Comparison of ENCODE assay signal across 8 cellular contexts in genomic region chr22:45309422-45310227, GRCh38. TPM values are rescaled to one million over a fixed set of nuclear protein-coding genes. Genes with fewer than 3 reads are reported as not detected.
DNase-seq lines count a peak whose midpoint lies in the region; ATAC-seq and TF ChIP-seq lines count a peak whose summit lies in the region.

FAM118A (plus strand) TSS chr22:45309934; CDS start chr22:45322380, 12,446 bp downstream.

- no peaks in the 10 kb centered on the region for H3K9me3 Mint-ChIP-seq in CD4-positive, alpha-beta memory T cell
- H3K9me3 Mint-ChIP-seq in activated CD8-positive, alpha-beta T cell treated with anti-CD3 and anti-CD28 coated beads, Interleukin-2, amount 10 ng/mL, durations not matched to agents 7 days and 5 days (ENCODE audit: insufficient read depth), result no peaks in the 10 kb centered on the region

- H3K4me3 ChIP-seq in CD4-positive, alpha-beta memory T cell (ENCODE audit: low read length in 2 of 2), result peak within 1 kb of the TSS; percentile 76 to 80
- H3K4me3 ChIP-seq in lower lobe of right lung, result peak within 1 kb of the TSS; percentile 94

- H3K9me3 ChIP-seq in CD4-positive, alpha-beta memory T cell (ENCODE audit: control insufficient read depth in 1 of 2, low read length in 2 of 2), result no peaks in the 10 kb centered on the region
- no peaks in the 10 kb centered on the region for H3K9me3 ChIP-seq in lower lobe of right lung

- ATAC-seq in GM19452 (IDR thresholded peaks at IDR 0.05; ENCODE audit: unreplicated experiment) (peak; percentile 74), lower lobe of right lung (peak; percentile 98 to 99)
- ATAC-seq in activated CD8-positive, alpha-beta T cell treated with anti-CD3 and anti-CD28 coated beads, Interleukin-2, amount 10 ng/mL, durations not matched to agents 7 days and 5 days, result peak; percentile 86

- peak within 1 kb of the TSS; percentile 94 to 97 (median 95) for H3K27ac Mint-ChIP-seq in CD4-positive, alpha-beta memory T cell
- peak within 1 kb of the TSS; percentile 94 for H3K27ac Mint-ChIP-seq in activated CD8-positive, alpha-beta T cell treated with anti-CD3 and anti-CD28 coated beads, Interleukin-2, amount 10 ng/mL, durations not matched to agents 7 days and 5 days

- peaks cover 38 to 54% (median 46%) of the 10 kb centered on the region in 4 donors for H3K4me1 Mint-ChIP-seq in CD4-positive, alpha-beta memory T cell
- peaks cover 41% of the 10 kb centered on the region for H3K4me1 Mint-ChIP-seq in activated CD8-positive, alpha-beta T cell treated with anti-CD3 and anti-CD28 coated beads, Interleukin-2, amount 10 ng/mL, durations not matched to agents 7 days and 5 days (ENCODE audit: low read depth)

- peak within 1 kb of the TSS; percentile 86 to 94 (median 90) for H3K4me3 Mint-ChIP-seq in CD4-positive, alpha-beta memory T cell
- H3K4me3 Mint-ChIP-seq in activated CD8-positive, alpha-beta T cell treated with anti-CD3 and anti-CD28 coated beads, Interleukin-2, amount 10 ng/mL, durations not matched to agents 7 days and 5 days, result peak within 1 kb of the TSS; percentile 82

- no peaks in the 10 kb centered on the region for H3K36me3 ChIP-seq in CD4-positive, alpha-beta memory T cell (ENCODE audit: insufficient read depth, low read length)
- H3K36me3 ChIP-seq in lower lobe of right lung, result no peaks in the 10 kb centered on the region

- peaks cover 41% of the 10 kb centered on the region for H3K4me1 ChIP-seq in CD4-positive, alpha-beta memory T cell (ENCODE audit: insufficient read depth, low read length)
- H3K4me1 ChIP-seq in lower lobe of right lung, result peaks cover 30% of the 10 kb centered on the region

- peak; percentile 88 to 100 (median 95) for DNase-seq in CD4-positive, alpha-beta memory T cell
- peak; percentile 96 for DNase-seq in HK-2 (ENCODE audit: unreplicated experiment)
- DNase-seq in NCI-H82 treated with DMSO at 0.1 percent for 48 hours (lab: John Stamatoyannopoulos, UW; ENCODE audit: unreplicated experiment), result peak; percentile 56
- peak; percentile 95 for DNase-seq in activated CD8-positive, alpha-beta T cell treated with anti-CD3 and anti-CD28 coated beads, Interleukin-2, amount 10 ng/mL, durations not matched to agents 7 days and 5 days
- DNase-seq in ecto neural progenitor cell (ENCODE audit: low spot score), result peak; percentile 99
- DNase-seq in lower lobe of right lung, result peak; percentile 93
- DNase-seq in stimulated activated CD4-positive, alpha-beta T cell treated with anti-CD3 and anti-CD28 coated beads, TNF-alpha, amount 100 ng/mL, for 1 hour (ENCODE audit: low read depth in 3 of 3, low spot score in 1 of 3), result peak; percentile 89 to 99 (median 99)

- intact Hi-C loops in CD4-positive, alpha-beta memory T cell (cut with micrococcal nuclease), result loop anchor here (1.0 to 2.0 kb wide), 3 partner anchors 9 to 69 kb away; partner anchors contain the start of gene KIAA0930
- intact Hi-C loops in lower lobe of right lung (cut with DNase I), result no loop called here

- peak; percentile 17 for TF ChIP-seq CTCF in lower lobe of right lung (IDR thresholded peaks at IDR 0.05)

- H3K27me3 ChIP-seq in CD4-positive, alpha-beta memory T cell (ENCODE audit: insufficient read depth, low read length), result no peaks in the 10 kb centered on the region
- H3K27me3 ChIP-seq in lower lobe of right lung (ENCODE audit: low read depth), result no peaks in the 10 kb centered on the region

- peaks cover 0 to 20% of the 10 kb centered on the region in 2 donors for H3K36me3 Mint-ChIP-seq in CD4-positive, alpha-beta memory T cell
- H3K36me3 Mint-ChIP-seq in activated CD8-positive, alpha-beta T cell treated with anti-CD3 and anti-CD28 coated beads, Interleukin-2, amount 10 ng/mL, durations not matched to agents 7 days and 5 days (ENCODE audit: low read depth), result peaks cover 21% of the 10 kb centered on the region

- no peaks in the 10 kb centered on the region for H3K27me3 Mint-ChIP-seq in CD4-positive, alpha-beta memory T cell
- H3K27me3 Mint-ChIP-seq in activated CD8-positive, alpha-beta T cell treated with anti-CD3 and anti-CD28 coated beads, Interleukin-2, amount 10 ng/mL, durations not matched to agents 7 days and 5 days (ENCODE audit: low read depth), result no peaks in the 10 kb centered on the region

- H3K27ac ChIP-seq in CD4-positive, alpha-beta memory T cell (ENCODE audit: low read depth, low read length), result peak within 1 kb of the TSS; percentile 82
- H3K27ac ChIP-seq in lower lobe of right lung, result peak within 1 kb of the TSS; percentile 77

- CTCF ChIA-PET in CD4-positive, alpha-beta memory T cell (lab: Charles Lee; ENCODE audit: partially characterized antibody), result no interaction called here
- CTCF ChIA-PET in activated CD8-positive, alpha-beta T cell treated with anti-CD3 and anti-CD28 coated beads, Interleukin-2, amount 10 ng/mL, durations not matched to agents 7 days and 5 days (lab: Charles Lee), result interaction anchor here (0.5 kb wide), 1 partner anchor 20 kb away, joined by 3 read pairs; no protein-coding TSS in a partner anchor

- POLR2A ChIA-PET in CD4-positive, alpha-beta memory T cell (lab: Charles Lee; ENCODE audit: partially characterized antibody), result interaction anchor here (1.0 to 4.3 kb wide), 9 partner anchors 9 to 839 kb away, joined by 3 to 41 read pairs (median 6); partner anchors contain the start of genes RIBC2 and SMC1B
- POLR2A ChIA-PET in activated CD8-positive, alpha-beta T cell treated with anti-CD3 and anti-CD28 coated beads, Interleukin-2, amount 10 ng/mL, durations not matched to agents 7 days and 5 days (lab: Charles Lee), result interaction anchor here (2.3 kb wide), 1 partner anchor 104 kb away, joined by 8 read pairs; the partner anchor contains the start of genes RIBC2 and SMC1B

RNA-seq across cellular contexts. Expression of gene FAM118A, which starts in this region (rescaled TPM):
- total RNA-seq in CD4-positive, alpha-beta memory T cell, result 100 to 1,000 TPM; 119 to 122 TPM
- polyA plus RNA-seq in CD4-positive, alpha-beta memory T cell, result 10 to 100 TPM; 34.5 to 51.0 TPM
- total RNA-seq in activated CD8-positive, alpha-beta T cell treated with anti-CD3 and anti-CD28 coated beads, Interleukin-2, amount 10 ng/mL, durations not matched to agents 7 days and 5 days, result 10 to 100 TPM; 50.6 to 50.7 TPM
- total RNA-seq in lower lobe of right lung, result 19.8 TPM

Comparison
In these comparisons a context has a peak if more than half of its experiments do, and no peak if none do; other contexts are left out.
1. Peak in every context shown above with its lines: DNase-seq, ATAC-seq, H3K4me3 ChIP-seq and H3K27ac ChIP-seq.